8 cellular contexts compared by ENCODE assay signal in the genomic region with DNA sequence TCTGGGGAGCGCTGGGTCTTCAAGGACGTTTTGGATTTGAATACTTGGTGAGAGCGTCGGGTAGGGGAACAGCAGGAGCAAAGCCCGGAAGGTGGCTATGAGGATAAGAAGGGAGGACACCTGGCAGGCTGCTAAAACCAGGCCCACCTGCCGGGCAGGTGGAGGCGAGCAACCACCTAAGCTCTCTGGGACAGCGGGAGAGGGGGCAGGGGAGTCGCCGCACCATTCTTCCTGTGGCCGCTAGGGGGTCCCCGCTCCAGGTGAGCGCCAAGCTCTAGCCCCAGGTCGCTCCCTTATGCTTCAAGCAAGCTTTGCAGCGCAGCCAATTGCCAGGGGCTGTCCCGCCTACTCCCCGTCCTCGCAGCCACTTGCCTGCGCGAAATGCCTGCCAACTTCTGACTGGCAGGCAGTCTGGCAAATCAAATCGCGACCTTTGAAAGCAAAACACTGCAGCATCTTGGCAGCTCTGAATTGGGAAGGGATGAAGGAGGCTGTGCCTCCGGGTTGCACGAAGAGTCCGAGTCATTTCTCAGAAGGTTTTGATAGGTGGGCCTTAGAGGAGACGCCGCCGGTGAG. TPM values are rescaled to one million over a fixed set of nuclear protein-coding genes. Genes with fewer than 3 reads are reported as not detected.
DNase-seq lines count a peak whose midpoint lies in the region; ATAC-seq, FAIRE-seq and TF ChIP-seq lines count a peak whose summit lies in the region.

A gene (plus strand): TSS at position 469 of the 576 bp plus-strand sequence. CDS start 3,746 bp downstream, outside the sequence.

- no peaks in the 10 kb centered on the region for H3K9me3 ChIP-seq in H1 (ENCODE audit: insufficient read depth in 2 of 2, low read depth in 1 of 2, low read length in 1 of 2)
- no peaks in the 10 kb centered on the region for H3K9me3 ChIP-seq in mesenchymal stem cell (ENCODE audit: control insufficient read depth, low read length)

- peak within 1 kb of the TSS; percentile 89 to 97 for H3K4me2 ChIP-seq in H1 (ENCODE audit: insufficient read depth in 1 of 2, low read depth in 2 of 2, low read length in 2 of 2)
- H3K4me2 ChIP-seq in mesenchymal stem cell (ENCODE audit: low read length, poor library complexity, severe bottlenecking): peak within 1 kb of the TSS; percentile 76

- H2AK5ac ChIP-seq in H1 (ENCODE audit: low read depth, low read length) (no peak within 1 kb of the TSS), mesenchymal stem cell (ENCODE audit: low read length, severe bottlenecking) (no peak within 1 kb of the TSS)

- no peak within 1 kb of the TSS for H4K8ac ChIP-seq in H1 (ENCODE audit: extremely low read depth, insufficient read depth, low read length)
- peak within 1 kb of the TSS; percentile 73 for H4K8ac ChIP-seq in mesenchymal stem cell (ENCODE audit: low read length)

- H2BK20ac ChIP-seq in H1 (ENCODE audit: low read length): no peak within 1 kb of the TSS

- peak; percentile 83 to 93 (median 85) for TF ChIP-seq CTCF in H1 (IDR thresholded peaks at IDR 0.05; ENCODE audit: control extremely low read depth in 1 of 3, insufficient read depth in 1 of 3, low read depth in 1 of 3, low read length in 3 of 3)

- H3K4me1 ChIP-seq in H1 (replicated peaks in 1 of 4; ENCODE audit: control insufficient read depth in 3 of 4, insufficient read depth in 4 of 4, low read length in 3 of 4): peaks cover 0 to 6% (median under 1%) of the 10 kb centered on the region in 4 experiments; a peak in 3 of 7 replicates
- H3K4me1 ChIP-seq in mesenchymal stem cell (ENCODE audit: control insufficient read depth, insufficient read depth, low read depth, low read length): peaks cover 22% of the 10 kb centered on the region

- 0 out of 4 replicates have a peak, but pooled peaks cover 0 to 3% of the 10 kb centered on the region in 2 experiments for H3K79me2 ChIP-seq in H1 (ENCODE audit: control insufficient read depth in 1 of 2, insufficient read depth in 2 of 2, low read length in 2 of 2)

- no peaks in the 10 kb centered on the region for H3K27me3 ChIP-seq in H1 (replicated peaks in 1 of 4; ENCODE audit: control insufficient read depth in 3 of 4, extremely low read depth in 1 of 4, insufficient read depth in 3 of 4, low read length in 3 of 4)
- H3K27me3 ChIP-seq in mesenchymal stem cell (ENCODE audit: control insufficient read depth in 1 of 2, insufficient read depth in 1 of 2, low read length in 2 of 2): no peaks in the 10 kb centered on the region

- H4K5ac ChIP-seq in H1 (ENCODE audit: insufficient read length, low read depth, low read length): no peak within 1 kb of the TSS

- peaks cover 11% of the 10 kb centered on the region for H3K23me2 ChIP-seq in H1 (ENCODE audit: low read depth, low read length)

- peak; percentile 67 to 71 for TF ChIP-seq RAD21 in H1 (IDR thresholded peaks at IDR 0.05 in 1 of 2, conservative IDR thresholded peaks at IDR 0.05 in 1 of 2; ENCODE audit: low read depth in 2 of 2, low read length in 2 of 2)

- H2BK5ac ChIP-seq in H1 (ENCODE audit: low read depth, low read length) (no peak within 1 kb of the TSS), mesenchymal stem cell (ENCODE audit: low read depth, low read length, poor library complexity, severe bottlenecking) (no peak within 1 kb of the TSS)

- no peaks in the 10 kb centered on the region for H3K36me3 ChIP-seq in H1 (ENCODE audit: control insufficient read depth in 2 of 4, insufficient read depth in 4 of 4, low read length in 3 of 4)
- H3K36me3 ChIP-seq in mesenchymal stem cell (ENCODE audit: control insufficient read depth in 1 of 2, insufficient read depth in 2 of 2, low read depth in 1 of 2, low read length in 2 of 2): peaks cover 2 to 7% of the 10 kb centered on the region in 2 experiments

- H3K27ac ChIP-seq in H1 (ENCODE audit: low read depth, low read length) (no peak within 1 kb of the TSS), mesenchymal stem cell (ENCODE audit: low read length, poor library complexity, severe bottlenecking) (peak within 1 kb of the TSS; percentile 78)

- H3K14ac ChIP-seq in H1 (ENCODE audit: insufficient read length) (no peak within 1 kb of the TSS), mesenchymal stem cell (ENCODE audit: low read length in 2 of 2) (no peak within 1 kb of the TSS)

- H3K18ac ChIP-seq in H1 (ENCODE audit: extremely low read depth, low read length) (0 out of 2 replicates have a peak within 1 kb of the TSS, but pooled peaks have one; percentile 5), mesenchymal stem cell (ENCODE audit: low read depth in 1 of 2, low read length in 2 of 2) (peak within 1 kb of the TSS in 1 of 2 experiments; percentile 11)

- H3K23ac ChIP-seq in H1 (ENCODE audit: insufficient read length) (no peak within 1 kb of the TSS), mesenchymal stem cell (ENCODE audit: low read length in 2 of 2) (no peak within 1 kb of the TSS)

- H2BK120ac ChIP-seq in H1 (replicated peaks; ENCODE audit: low read depth, low read length) (no peak within 1 kb of the TSS), mesenchymal stem cell (ENCODE audit: low read depth, low read length) (no peak within 1 kb of the TSS)

- H3K4ac ChIP-seq in H1 (replicated peaks; ENCODE audit: insufficient read length, low read depth, low read length) (no peak within 1 kb of the TSS), mesenchymal stem cell (ENCODE audit: low read depth in 1 of 2, low read length in 2 of 2) (peak within 1 kb of the TSS; percentile 37 to 58)

- peak; percentile 89 for ATAC-seq in GM21360 (IDR thresholded peaks at IDR 0.05; ENCODE audit: unreplicated experiment)

- H3K79me1 ChIP-seq in H1 (ENCODE audit: low read depth, low read length) (no peaks in the 10 kb centered on the region), mesenchymal stem cell (replicated peaks; ENCODE audit: low read length, poor library complexity, severe bottlenecking) (peaks cover 10% of the 10 kb centered on the region)

- H3K9ac ChIP-seq in H1 (replicated peaks in 1 of 4; ENCODE audit: extremely low read depth in 1 of 4, low read depth in 3 of 4, low read length in 3 of 4) (peak within 1 kb of the TSS in 3 of 4 experiments; percentile 10 to 27 (median 25); a peak in 4 of 7 replicates), mesenchymal stem cell (ENCODE audit: low read length) (peak within 1 kb of the TSS; percentile 89)

- H3K4me3 ChIP-seq in H1 (ENCODE audit: extremely low read depth in 1 of 4, insufficient read depth in 2 of 4, low read depth in 3 of 4, low read length in 4 of 4) (peak within 1 kb of the TSS; percentile 50 to 89 (median 76)), mesenchymal stem cell (ENCODE audit: insufficient read depth in 1 of 2, low read depth in 1 of 2, low read length in 2 of 2) (peak within 1 kb of the TSS; percentile 46 to 95)

- no peak for TF ChIP-seq POLR2A in H1 (IDR thresholded peaks at IDR 0.05; ENCODE audit: control extremely low read depth in 1 of 2, low read depth in 2 of 2, low read length in 2 of 2)

- no peak within 1 kb of the TSS for H3K56ac ChIP-seq in H1 (replicated peaks; ENCODE audit: insufficient read length, low read depth, low read length)

- no peak within 1 kb of the TSS for H2BK15ac ChIP-seq in H1 (ENCODE audit: low read length)
- H2BK15ac ChIP-seq in mesenchymal stem cell (ENCODE audit: low read depth, poor library complexity, severe bottlenecking): peak within 1 kb of the TSS; percentile 55

- H4K91ac ChIP-seq in H1 (replicated peaks; ENCODE audit: insufficient read length, low read length) (no peak within 1 kb of the TSS), mesenchymal stem cell (ENCODE audit: low read length) (no peak within 1 kb of the TSS)

- peak; percentile 99 for DNase-seq in COR-L47 (lab: John Stamatoyannopoulos, UW)
- DNase-seq in HT1080 (ENCODE audit: low read depth): peak; percentile 97
- peak; percentile 96 to 99 for DNase-seq in NOMO-1 (lab: John Stamatoyannopoulos, UW; ENCODE audit: unreplicated experiment in 2 of 2)
- peak; percentile 91 to 98 for DNase-seq in activated CD8-positive, alpha-beta memory T cell treated with anti-CD3 and anti-CD28 coated beads for 4 hours (ENCODE audit: low read depth in 2 of 2)
- DNase-seq in H1 (ENCODE audit: low read depth in 1 of 2, low spot score in 2 of 2): peak; percentile 95 to 100
- peak; percentile 99 for DNase-seq in mesenchymal stem cell
- peak; percentile 93 for DNase-seq in stimulated activated CD8-positive, alpha-beta memory T cell treated with anti-CD3 and anti-CD28 coated beads, Interleukin-12 subunit alpha, Interleukin-12 subunit beta, amount 100 ng/mL, for 4 hours (ENCODE audit: low read depth)

- H2AFZ ChIP-seq in H1 (ENCODE audit: low read length) (peak within 1 kb of the TSS; percentile 83), mesenchymal stem cell (ENCODE audit: low read depth, low read length) (peak within 1 kb of the TSS; percentile 60)

- POLR2A ChIA-PET in H1 (lab: Charles Lee; ENCODE audit: partially characterized antibody): interaction anchor here (2.1 to 2.3 kb wide), 2 partner anchors 11 to 87 kb away, joined by 5 to 7 read pairs; a partner anchor contains a TSS

- FAIRE-seq in H1 (lab: Jason Lieb, UNC): no peak

- H2BK12ac ChIP-seq in H1 (ENCODE audit: low read depth, low read length) (no peak within 1 kb of the TSS), mesenchymal stem cell (ENCODE audit: low read length in 2 of 2) (peak within 1 kb of the TSS in 1 of 2 experiments; percentile 18)

- CTCF ChIA-PET in H1 (lab: Charles Lee; ENCODE audit: partially characterized antibody): interaction anchor here (0.5 to 3.0 kb wide), 42 partner anchors 9 to 1168 kb away, joined by 3 to 15 read pairs (median 4); no protein-coding TSS in a partner anchor

- WGBS in H1 (ENCODE audit: extremely low coverage in 1 of 2, insufficient coverage in 1 of 2, insufficient read length in 1 of 2, insufficient replicate concordance in 2 of 2, low coverage in 1 of 2, low lambda C conversion rate in 2 of 2, missing lambda C conversion rate in 1 of 2), 2 experiments: 1% methylated on average over 28 of the region's 28 CpGs; no CpG with 5 or more reads in 1 of the 2 experiments
- WGBS in mesenchymal stem cell: 9% methylated on average over 25 of the region's 28 CpGs

- H4K20me1 ChIP-seq in H1 (replicated peaks in 1 of 2; ENCODE audit: control insufficient read depth in 1 of 2, insufficient read depth in 2 of 2, low read length in 2 of 2): no peaks in the 10 kb centered on the region

- no peak for TF ChIP-seq EP300 in H1 (IDR thresholded peaks at IDR 0.05; ENCODE audit: borderline replicate concordance in 1 of 2, low read depth in 2 of 2, low read length in 2 of 2)

RNA-seq across cellular contexts. Expression of the gene that starts here (rescaled TPM):
- 27.8 and 28.7 TPM in 2 replicates for total RNA-seq in HT1080 (2014; rRNA removed; shearing (Covaris generic))
- polyA plus RNA-seq in HT1080 (2015; cell fraction: cytosol; rRNA removed): 35.2 and 39.5 TPM in 2 replicates
- polyA plus RNA-seq in HT1080 (2015; cell fraction: nucleus; rRNA removed): 21.2 and 24.2 TPM in 2 replicates
- total RNA-seq in H1 (2021; fragmentation: NEBNext Ultra II Directional; extraction: Animal tissue kit (Norgen Biotek cat#: 25700)): 11.0 and 12.6 TPM in 2 replicates
- polyA plus RNA-seq in H1 (2011; rRNA removed): 8.8 and 9.1 TPM in 2 replicates
- 9.1 TPM for polyA plus RNA-seq in H1 (2011; cell fraction: cytosol; rRNA removed)
- 9.5 TPM for polyA plus RNA-seq in H1 (2011; cell fraction: nucleus; rRNA removed)
- 7.2 to 8.6 TPM (median 7.5 TPM) in 4 replicates for polyA plus RNA-seq in H1 (2012, experiment 1 of 2)
- polyA plus RNA-seq in H1 (2012, experiment 2 of 2): 2.2 TPM
- 7.8 TPM for polyA plus RNA-seq in H1 (2013, experiment 1 of 2)
- 7.7 TPM for polyA plus RNA-seq in H1 (2013, experiment 2 of 2)
- 17.7 and 19.5 TPM in 2 replicates for polyA minus RNA-seq in H1 (2011; rRNA and poly(A)+ RNA removed)
- polyA minus RNA-seq in H1 (2011; cell fraction: cytosol; rRNA and poly(A)+ RNA removed): 6.3 TPM
- 8.1 TPM for polyA minus RNA-seq in H1 (2011; cell fraction: nucleus; rRNA and poly(A)+ RNA removed)
- 21.6 TPM for polyA plus RNA-seq in mesenchymal stem cell (2013, experiment 1 of 2)
- 21.8 TPM for polyA plus RNA-seq in mesenchymal stem cell (2013, experiment 2 of 2)
